Comparison of ENCODE assay signal across 18 cellular contexts in genomic region chr16:56868766-56869165, GRCh38. TPM values are rescaled to one million over a fixed set of nuclear protein-coding genes. Genes with fewer than 3 reads are reported as not detected.
"Had no signal": no experiment of that assay in that cellular context is flagged by ENCODE, and none has a peak within 500 bp of the region (broad histone marks: within the 10 kb centered on the region; RNA-seq: fewer than 3 reads in every experiment).

No MANE protein-coding gene starts in this region.

RNA-seq across cellular contexts. Expression of gene SLC12A3, which starts 3.8 kb away (rescaled TPM):
- total RNA-seq: activated CD4-positive, alpha-beta memory T cell treated with anti-CD3 and anti-CD28 coated beads, Interleukin-2, amount 10 ng/mL, durations not matched to agents 7 days and 5 days; activated CD4-positive, alpha-beta T cell treated with anti-CD3 and anti-CD28 coated beads, Interleukin-2, amount 10 ng/mL, durations not matched to agents 7 days and 5 days; activated naive CD4-positive, alpha-beta T cell treated with anti-CD3 and anti-CD28 coated beads, Interleukin-2, amount 50 U/mL, for 72 hours; activated naive CD8-positive, alpha-beta T cell treated with anti-CD3 and anti-CD28 coated beads, Interleukin-2, amount 10 ng/mL, durations not matched to agents 7 days and 5 days; activated T-cell treated with anti-CD3 and anti-CD28 coated beads, Interleukin-2, amount 50 U/mL, for 72 hours; ascending aorta; breast epithelium; cardiac muscle cell; colonic mucosa; dermis microvascular lymphatic vessel endothelial cell; endothelial cell of umbilical vein; esophagus squamous epithelium; fibroblast of lung; fibroblast of villous mesenchyme; gastroesophageal sphincter; glomerular endothelial cell; T-helper 1 cell treated with Interleukin-12 subunit alpha and Interleukin-12 subunit beta and Interleukin-4 antibody, amounts not matched to agents 30 ng/mL and 1 ng/mL, for 36 hours; WTC11 had no signal
- polyA plus RNA-seq: cardiac muscle cell, endothelial cell of umbilical vein, fibroblast of lung had no signal
